7 cellular contexts compared by ENCODE assay signal in genomic region chr5:113678924-113679575, GRCh38.
DNase-seq lines count a peak whose midpoint lies in the region; ATAC-seq and TF ChIP-seq lines count a peak whose summit lies in the region.

No MANE protein-coding gene starts in this region.

- peak; percentile 79 for TF ChIP-seq CTCF in LNCAP (IDR thresholded peaks at IDR 0.05)

- intact Hi-C loops in posterior cingulate gyrus (cut with DNase I): loop anchor here (1.0 to 5.0 kb wide), 2 partner anchors 771 to 1393 kb away; no protein-coding TSS in a partner anchor

- peak; percentile 55 for DNase-seq in EH (ENCODE audit: low read depth)
- peak; percentile 50 for DNase-seq in SW480 (ENCODE audit: low spot score)
- DNase-seq in fibroblast of the conjunctiva (ENCODE audit: low read depth): peak; percentile 24
- DNase-seq in posterior cingulate gyrus: peak in 6 of 10 donors; percentile 17 to 81 (median 30)

- peak; percentile 65 for ATAC-seq in GM21526 (IDR thresholded peaks at IDR 0.05; ENCODE audit: low FRiP score, unreplicated experiment)
- no peak for ATAC-seq in HG02678 (IDR thresholded peaks at IDR 0.05; ENCODE audit: unreplicated experiment)
